19 cellular contexts compared by ENCODE assay signal in the genomic region with DNA sequence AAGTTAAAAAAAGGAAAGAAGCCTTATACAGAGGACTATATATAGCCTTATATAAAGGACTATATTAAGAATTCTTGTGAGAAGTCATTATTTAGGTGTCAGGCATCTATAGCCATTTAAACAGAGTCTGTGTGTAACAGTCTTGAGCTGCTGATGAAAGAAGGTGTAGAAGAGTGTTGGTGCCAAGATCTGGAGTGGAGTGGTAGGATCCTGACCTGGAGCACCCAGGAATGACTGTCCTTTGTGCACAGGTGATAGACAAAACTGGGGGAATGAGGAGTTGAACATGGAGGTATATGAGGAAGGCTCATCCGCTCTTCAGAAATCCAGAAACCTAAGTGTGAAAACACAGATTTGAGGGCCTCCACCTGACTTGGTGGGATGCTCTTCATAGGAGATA.
DNase-seq lines count a peak whose midpoint lies in the region; ATAC-seq, FAIRE-seq and TF ChIP-seq lines count a peak whose summit lies in the region.
"Had no signal": no experiment of that assay in that cellular context is flagged by ENCODE, and none has a peak within 500 bp of the region (broad histone marks: within the 10 kb centered on the region; RNA-seq: fewer than 3 reads in every experiment).

No MANE protein-coding gene starts in this region.

- no peaks in the 10 kb centered on the region for H3K79me1 ChIP-seq in H1 (ENCODE audit: low read depth, low read length)

- DNase-seq in MCF 10A (ENCODE audit: unreplicated experiment) (peak; percentile 12), breast epithelium (ENCODE audit: low spot score in 2 of 2) (no peak), WERI-Rb-1 (peak; percentile 12), H1 (ENCODE audit: low read depth in 1 of 2, low spot score in 2 of 2) (no peak), heart right ventricle (no peak), superior temporal gyrus (ENCODE audit: extremely low spot score) (no peak), MG63 (no peak)
- DNase-seq: C1 segment of cervical spinal cord; Calu3; CD4-positive, alpha-beta T cell; DMS 273 treated with DMSO at 0.1 percent for 48 hours; DMS79 treated with DMSO at 0.1 percent for 48 hours; EL; GM23248; H9 had no signal

- FAIRE-seq in H1 (lab: Jason Lieb, UNC): peak; percentile 52
- FAIRE-seq: A204.1, G401.6, GM12891 had no signal

- no peak overlapping the region for H2BK20ac ChIP-seq in H1 (ENCODE audit: low read length)

- H4K20me1 ChIP-seq in H1 (replicated peaks in 1 of 2; ENCODE audit: control insufficient read depth in 1 of 2, insufficient read depth in 2 of 2, low read length in 2 of 2): no peaks in the 10 kb centered on the region

- no peaks in the 10 kb centered on the region for H3K36me3 ChIP-seq in breast epithelium
- H3K36me3 ChIP-seq in WERI-Rb-1: no peaks in the 10 kb centered on the region
- no peaks in the 10 kb centered on the region for H3K36me3 ChIP-seq in H1 (ENCODE audit: control insufficient read depth in 2 of 4, insufficient read depth in 4 of 4, low read length in 3 of 4)
- no peaks in the 10 kb centered on the region for H3K36me3 ChIP-seq in heart right ventricle
- no peaks in the 10 kb centered on the region for H3K36me3 ChIP-seq in MG63

- no peak overlapping the region for H4K91ac ChIP-seq in H1 (replicated peaks; ENCODE audit: insufficient read length, low read length)

- H3K9me3 Mint-ChIP-seq in MCF 10A (ENCODE audit: unreplicated experiment): no peaks in the 10 kb centered on the region
- H3K9me3 Mint-ChIP-seq: CD4-positive, alpha-beta T cell; H9 had no signal

- POLR2A ChIA-PET in MCF 10A (lab: Yijun Ruan, JAX) (no interaction called here), H1 (lab: Charles Lee; ENCODE audit: partially characterized antibody) (no interaction called here)

- H3K4me3 ChIP-seq in breast epithelium (no peak overlapping the region), WERI-Rb-1 (ENCODE audit: low read depth, low read length) (no peak overlapping the region), H1 (ENCODE audit: extremely low read depth in 1 of 4, insufficient read depth in 2 of 4, low read depth in 3 of 4, low read length in 4 of 4) (no peak overlapping the region), heart right ventricle (no peak overlapping the region), MG63 (no peak overlapping the region)
- H3K4me3 ChIP-seq: GM23248 had no signal

- H2BK120ac ChIP-seq in H1 (replicated peaks; ENCODE audit: low read depth, low read length): no peak overlapping the region

- TF ChIP-seq CTCF in MCF 10A (IDR thresholded peaks at IDR 0.05; ENCODE audit: unreplicated experiment) (no peak), breast epithelium (IDR thresholded peaks at IDR 0.05) (no peak), WERI-Rb-1 (IDR thresholded peaks at IDR 0.05; ENCODE audit: low read depth, low read length) (no peak), H1 (IDR thresholded peaks at IDR 0.05; ENCODE audit: control extremely low read depth in 1 of 3, insufficient read depth in 1 of 3, low read depth in 1 of 3, low read length in 3 of 3) (no peak), heart right ventricle (IDR thresholded peaks at IDR 0.05) (no peak)

- H3K23ac ChIP-seq in H1 (ENCODE audit: insufficient read length): no peak overlapping the region

- ATAC-seq in heart right ventricle: no peak

- H2BK15ac ChIP-seq in H1 (ENCODE audit: low read length): no peak overlapping the region

- H3K27me3 ChIP-seq in breast epithelium: no peaks in the 10 kb centered on the region
- H3K27me3 ChIP-seq in WERI-Rb-1 (ENCODE audit: insufficient read depth, low read depth, severe bottlenecking): no peaks in the 10 kb centered on the region
- H3K27me3 ChIP-seq in H1 (replicated peaks in 1 of 4; ENCODE audit: control insufficient read depth in 3 of 4, extremely low read depth in 1 of 4, insufficient read depth in 3 of 4, low read length in 3 of 4): no peaks in the 10 kb centered on the region
- H3K27me3 ChIP-seq in heart right ventricle: no peaks in the 10 kb centered on the region
- no peaks in the 10 kb centered on the region for H3K27me3 ChIP-seq in MG63

- no peak overlapping the region for H3K4me3 Mint-ChIP-seq in MCF 10A (ENCODE audit: unreplicated experiment)
- H3K4me3 Mint-ChIP-seq: B cell; CD4-positive, alpha-beta T cell; H9 had no signal

- no peak overlapping the region for H3K27ac Mint-ChIP-seq in MCF 10A (ENCODE audit: low read depth, unreplicated experiment)
- H3K27ac Mint-ChIP-seq: B cell; CD4-positive, alpha-beta T cell; H9 had no signal

- CTCF ChIA-PET in MCF 10A (lab: Yijun Ruan, JAX) (interaction anchor here (0.7 kb wide), 2 partner anchors 25 to 287 kb away, joined by 3 read pairs; no protein-coding TSS in a partner anchor), H1 (lab: Charles Lee; ENCODE audit: partially characterized antibody) (interaction anchor here (1.4 kb wide), 1 partner anchor 16 kb away, joined by 3 read pairs; no protein-coding TSS in a partner anchor)

- no peaks in the 10 kb centered on the region for H3K9me3 ChIP-seq in breast epithelium
- no peaks in the 10 kb centered on the region for H3K9me3 ChIP-seq in WERI-Rb-1 (ENCODE audit: severe bottlenecking)
- no peaks in the 10 kb centered on the region for H3K9me3 ChIP-seq in H1 (ENCODE audit: insufficient read depth in 2 of 2, low read depth in 1 of 2, low read length in 1 of 2)
- no peaks in the 10 kb centered on the region for H3K9me3 ChIP-seq in heart right ventricle
- no peaks in the 10 kb centered on the region for H3K9me3 ChIP-seq in MG63

- no peaks in the 10 kb centered on the region for H3K23me2 ChIP-seq in H1 (ENCODE audit: low read depth, low read length)

- no peak overlapping the region for H2AK5ac ChIP-seq in H1 (ENCODE audit: low read depth, low read length)

- no peak overlapping the region for H3K27ac ChIP-seq in breast epithelium
- no peak overlapping the region for H3K27ac ChIP-seq in WERI-Rb-1
- no peak overlapping the region for H3K27ac ChIP-seq in H1 (ENCODE audit: low read depth, low read length)
- H3K27ac ChIP-seq in heart right ventricle: no peak overlapping the region
- H3K27ac ChIP-seq: GM23248 had no signal

- no peaks in the 10 kb centered on the region for H3K4me1 Mint-ChIP-seq in MCF 10A (ENCODE audit: insufficient read depth, unreplicated experiment)
- H3K4me1 Mint-ChIP-seq: B cell had no signal

- no peak overlapping the region for H2AFZ ChIP-seq in H1 (ENCODE audit: low read length)
- H2AFZ ChIP-seq: GM23248 had no signal

- no peak for TF ChIP-seq EP300 in H1 (IDR thresholded peaks at IDR 0.05; ENCODE audit: borderline replicate concordance in 1 of 2, low read depth in 2 of 2, low read length in 2 of 2)

- H2BK5ac ChIP-seq in H1 (ENCODE audit: low read depth, low read length): no peak overlapping the region

- TF ChIP-seq POLR2A in breast epithelium (IDR thresholded peaks at IDR 0.05) (no peak), H1 (IDR thresholded peaks at IDR 0.05; ENCODE audit: control extremely low read depth in 1 of 2, low read depth in 2 of 2, low read length in 2 of 2) (no peak)

- H3K56ac ChIP-seq in H1 (replicated peaks; ENCODE audit: insufficient read length, low read depth, low read length): no peak overlapping the region

- no peak for TF ChIP-seq RAD21 in H1 (IDR thresholded peaks at IDR 0.05 in 1 of 2, conservative IDR thresholded peaks at IDR 0.05 in 1 of 2; ENCODE audit: low read depth in 2 of 2, low read length in 2 of 2)

- H3K9ac ChIP-seq in H1 (replicated peaks in 1 of 4; ENCODE audit: extremely low read depth in 1 of 4, low read depth in 3 of 4, low read length in 3 of 4): no peak overlapping the region
- H3K9ac ChIP-seq: GM23248 had no signal

- peak overlapping the region; percentile 38; the same call in 1 of the 2 replicates for H3K18ac ChIP-seq in H1 (ENCODE audit: extremely low read depth, low read length)

- 95% methylated on average over 1 of the region's 1 CpG; no CpG with 5 or more reads in 1 of the 2 experiments for WGBS in H1 (ENCODE audit: extremely low coverage in 1 of 2, insufficient coverage in 1 of 2, insufficient read length in 1 of 2, insufficient replicate concordance in 2 of 2, low coverage in 1 of 2, low lambda C conversion rate in 2 of 2, missing lambda C conversion rate in 1 of 2), 2 experiments
- WGBS in heart right ventricle, 2 donors: 97 to 98% methylated on average over 1 of the region's 1 CpG

- no TSS peak for BruUV-seq in MCF 10A (replicated peaks; lab: Mats Ljungman, UMichigan)

- no peak overlapping the region for H4K8ac ChIP-seq in H1 (ENCODE audit: extremely low read depth, insufficient read depth, low read length)

- no peak overlapping the region for H3K4ac ChIP-seq in H1 (replicated peaks; ENCODE audit: insufficient read length, low read depth, low read length)

- no peak overlapping the region for H3K4me2 ChIP-seq in H1 (ENCODE audit: insufficient read depth in 1 of 2, low read depth in 2 of 2, low read length in 2 of 2)

- peaks cover 51% of the 10 kb centered on the region for H3K27me3 Mint-ChIP-seq in MCF 10A (ENCODE audit: insufficient read depth, unreplicated experiment)

- no peaks in the 10 kb centered on the region for H3K4me1 ChIP-seq in breast epithelium
- H3K4me1 ChIP-seq in H1 (replicated peaks in 1 of 4; ENCODE audit: control insufficient read depth in 3 of 4, insufficient read depth in 4 of 4, low read length in 3 of 4): no peaks in the 10 kb centered on the region
- no peaks in the 10 kb centered on the region for H3K4me1 ChIP-seq in heart right ventricle

- H4K5ac ChIP-seq in H1 (ENCODE audit: insufficient read length, low read depth, low read length): no peak overlapping the region

- intact Hi-C loops in MCF 10A (cut with micrococcal nuclease) (no loop called here), breast epithelium (cut with DNase I; ENCODE audit: low total_unique reads) (no loop called here), heart right ventricle (cut with DNase I) (no loop called here)

- H2BK12ac ChIP-seq in H1 (ENCODE audit: low read depth, low read length): no peak overlapping the region

- H3K36me3 Mint-ChIP-seq in MCF 10A (ENCODE audit: insufficient read depth, unreplicated experiment): no peaks in the 10 kb centered on the region

- no peak overlapping the region for H3K14ac ChIP-seq in H1 (ENCODE audit: insufficient read length)

- no peaks in the 10 kb centered on the region for H3K79me2 ChIP-seq in H1 (ENCODE audit: control insufficient read depth in 1 of 2, insufficient read depth in 2 of 2, low read length in 2 of 2)

TF ChIP-seq in H1, 55 proteins besides CTCF, POLR2A, EP300 and RAD21:
- TF ChIP-seq TBP (IDR thresholded peaks at IDR 0.05; ENCODE audit: low read depth, low read length) (no peak), SP1 (IDR thresholded peaks at IDR 0.05; ENCODE audit: low read depth, low read length) (peak; percentile 81)
TF ChIP-seq in H1: peak in this region for 1.

Comparison
In these comparisons a context has a peak if more than half of its experiments do, and no peak if none do; other contexts are left out.
1. DNase-seq: peak in MCF 10A (single experiment) and WERI-Rb-1 (single experiment); none in breast epithelium (0 of 2), H1 (0 of 2), heart right ventricle (0 of 2), superior temporal gyrus (single experiment) and MG63 (single experiment).